ENCODE assay signal across 1 cellular context in the genomic region with DNA sequence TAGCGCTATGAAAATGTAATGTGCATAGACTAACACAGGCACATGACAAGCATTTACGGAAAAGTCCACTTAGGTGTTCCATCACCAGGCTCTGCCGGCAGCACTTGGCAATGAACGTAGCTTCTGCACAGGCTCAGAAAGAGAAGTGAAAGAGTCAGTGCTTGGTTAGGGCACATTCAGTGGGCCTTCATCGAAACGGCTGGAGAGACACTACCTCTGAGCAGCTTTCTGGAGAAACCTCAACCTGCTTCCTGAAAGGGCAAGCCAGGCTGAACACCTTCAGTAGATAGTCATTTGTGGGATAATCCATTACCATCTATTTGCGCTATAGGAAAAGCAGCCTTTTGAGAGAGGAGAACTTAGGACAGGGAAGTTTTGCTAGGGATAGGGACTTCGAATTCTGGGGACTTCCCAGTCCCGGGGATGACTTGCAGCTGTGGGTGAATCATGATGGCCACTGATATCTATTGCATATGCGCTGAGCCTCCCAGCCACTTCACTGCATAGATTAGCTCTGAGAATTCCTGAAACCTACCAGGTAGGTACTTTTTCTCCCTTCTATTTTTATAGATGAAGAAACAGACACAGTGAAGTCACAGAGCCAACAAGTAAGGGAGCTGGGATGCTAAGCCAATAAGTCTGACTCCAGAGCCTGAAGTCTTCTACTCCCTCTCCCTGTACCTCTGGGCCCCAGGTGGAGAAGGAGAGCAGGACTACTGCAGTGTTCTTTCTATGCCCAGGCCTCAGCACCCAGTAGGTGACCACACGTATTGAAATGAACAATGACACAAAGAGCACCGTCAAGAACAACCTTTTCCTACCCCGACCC.
TF ChIP-seq lines count a peak whose summit lies in the region.

No MANE protein-coding gene starts in this region.

TF ChIP-seq in IMR-90, 13 proteins besides CTCF, POLR2A, EP300 and RAD21:
- TF ChIP-seq, protein P1, sequence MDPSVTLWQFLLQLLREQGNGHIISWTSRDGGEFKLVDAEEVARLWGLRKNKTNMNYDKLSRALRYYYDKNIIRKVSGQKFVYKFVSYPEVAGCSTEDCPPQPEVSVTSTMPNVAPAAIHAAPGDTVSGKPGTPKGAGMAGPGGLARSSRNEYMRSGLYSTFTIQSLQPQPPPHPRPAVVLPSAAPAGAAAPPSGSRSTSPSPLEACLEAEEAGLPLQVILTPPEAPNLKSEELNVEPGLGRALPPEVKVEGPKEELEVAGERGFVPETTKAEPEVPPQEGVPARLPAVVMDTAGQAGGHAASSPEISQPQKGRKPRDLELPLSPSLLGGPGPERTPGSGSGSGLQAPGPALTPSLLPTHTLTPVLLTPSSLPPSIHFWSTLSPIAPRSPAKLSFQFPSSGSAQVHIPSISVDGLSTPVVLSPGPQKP (IDR thresholded peaks at IDR 0.05; ENCODE audit: borderline replicate concordance, low read depth, low read length): no peak
- no peak for TF ChIP-seq MAZ (IDR thresholded peaks at IDR 0.05; ENCODE audit: borderline replicate concordance, low read depth, low read length)
- TF ChIP-seq, protein P2, sequence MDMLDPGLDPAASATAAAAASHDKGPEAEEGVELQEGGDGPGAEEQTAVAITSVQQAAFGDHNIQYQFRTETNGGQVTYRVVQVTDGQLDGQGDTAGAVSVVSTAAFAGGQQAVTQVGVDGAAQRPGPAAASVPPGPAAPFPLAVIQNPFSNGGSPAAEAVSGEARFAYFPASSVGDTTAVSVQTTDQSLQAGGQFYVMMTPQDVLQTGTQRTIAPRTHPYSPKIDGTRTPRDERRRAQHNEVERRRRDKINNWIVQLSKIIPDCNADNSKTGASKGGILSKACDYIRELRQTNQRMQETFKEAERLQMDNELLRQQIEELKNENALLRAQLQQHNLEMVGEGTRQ (IDR thresholded peaks at IDR 0.05; ENCODE audit: low read depth, low read length): no peak
- TF ChIP-seq CHD1 (IDR thresholded peaks at IDR 0.05; ENCODE audit: low read depth, low read length): no peak
- no peak for TF ChIP-seq SMC3 (IDR thresholded peaks at IDR 0.05; ENCODE audit: low read depth, low read length)
- TF ChIP-seq FOS (IDR thresholded peaks at IDR 0.05; ENCODE audit: low read depth, low read length): no peak
- TF ChIP-seq RCOR1 (IDR thresholded peaks at IDR 0.05; ENCODE audit: insufficient replicate concordance, low read length): no peak
- TF ChIP-seq RFX5 (IDR thresholded peaks at IDR 0.05; ENCODE audit: low read depth, low read length): no peak
- TF ChIP-seq MAFK (IDR thresholded peaks at IDR 0.05; ENCODE audit: low read depth, low read length): no peak
- no peak for TF ChIP-seq NFE2L2 (IDR thresholded peaks at IDR 0.05; ENCODE audit: low read depth, low read length)
- TF ChIP-seq MXI1 (IDR thresholded peaks at IDR 0.05; ENCODE audit: borderline replicate concordance, low read depth, low read length): no peak
